Comparison of ENCODE assay signal across 8 cellular contexts in the genomic region with DNA sequence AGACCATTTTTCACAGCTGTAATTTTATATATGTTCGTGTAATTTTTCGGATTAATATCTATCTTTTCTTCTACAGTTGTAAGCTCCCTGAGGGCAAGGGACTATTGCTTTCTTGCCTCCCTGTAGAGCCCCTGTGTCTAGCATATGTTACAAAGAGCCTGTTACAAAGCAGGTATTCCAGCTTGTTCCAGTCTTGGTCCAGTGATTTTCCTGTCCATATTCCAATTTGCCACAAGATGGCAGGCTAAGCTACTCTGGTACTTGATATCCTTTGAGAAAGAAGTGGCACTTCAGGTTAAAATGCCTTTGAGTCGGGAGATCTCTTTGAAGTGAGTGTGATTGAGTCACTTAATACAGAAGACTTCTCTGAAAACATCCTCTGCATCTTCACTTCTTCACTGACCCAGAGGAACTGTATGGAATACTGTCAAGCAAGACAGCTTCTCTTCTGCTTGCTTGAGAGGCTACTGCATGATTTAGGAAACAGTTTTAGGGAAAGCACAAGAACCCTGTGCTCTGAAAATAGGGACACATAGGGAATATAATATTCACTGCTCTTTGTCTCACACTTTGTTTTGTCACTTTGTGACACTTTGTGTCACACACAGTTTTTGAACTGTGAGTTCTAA. TPM values are rescaled to one million over a fixed set of nuclear protein-coding genes. Genes with fewer than 3 reads are reported as not detected.
A peak's percentile ranks its signal among the peaks of the same experiment; 100 is the strongest.
DNase-seq lines count a peak whose midpoint lies in the region; ATAC-seq and TF ChIP-seq lines count a peak whose summit lies in the region.

No MANE protein-coding gene starts in this region.

- no peaks in the 10 kb centered on the region for H3K79me2 ChIP-seq in OCI-LY7 (ENCODE audit: insufficient read depth, low read depth, low read length)
- no peaks in the 10 kb centered on the region for H3K79me2 ChIP-seq in osteoblast (ENCODE audit: insufficient read depth, low read length)

- peak; percentile 29 for DNase-seq in DMS114 treated with DMSO at 0.1 percent for 48 hours (lab: John Stamatoyannopoulos, UW; ENCODE audit: unreplicated experiment)
- peak; percentile 56 for DNase-seq in LNCaP clone FGC (ENCODE audit: low read depth)
- DNase-seq in OCI-LY7 (ENCODE audit: low spot score), result peak; percentile 44
- DNase-seq in erythroblast (lab: John Stamatoyannopoulos, UW), result peak; percentile 11 to 30
- DNase-seq in osteoblast (ENCODE audit: insufficient read length, low spot score, missing footprints), result no peak
- DNase-seq in natural killer cell treated with Interleukin-12 subunit alpha and Interleukin-12 subunit beta and Interleukin-15 and Interleukin-18, amount 100 ng/mL, for 72 hours (ENCODE audit: low spot score), result no peak

- H3K9me2 ChIP-seq in OCI-LY7 (ENCODE audit: insufficient read depth, low read length), result no peaks in the 10 kb centered on the region

- H2AFZ ChIP-seq in OCI-LY7 (ENCODE audit: low read length) (no peak overlapping the region), osteoblast (ENCODE audit: low read length) (no peak overlapping the region)

- no peak overlapping the region for H3K4me3 Mint-ChIP-seq in natural killer cell treated with Interleukin-12 subunit alpha and Interleukin-12 subunit beta and Interleukin-15 and Interleukin-18, amount 100 ng/mL, for 72 hours

- no peak for ATAC-seq in natural killer cell treated with Interleukin-12 subunit alpha and Interleukin-12 subunit beta and Interleukin-15 and Interleukin-18, amount 100 ng/mL, for 72 hours
- ATAC-seq in GM21381 (IDR thresholded peaks at IDR 0.05; ENCODE audit: unreplicated experiment), result no peak
- no peak for ATAC-seq in activated CD4-positive, CD25-positive, alpha-beta regulatory T cell treated with anti-CD3 and anti-CD28 coated beads, Interleukin-2, amount 50 U/mL, for 24 hours

- no peak overlapping the region for H3K4me3 ChIP-seq in LNCaP clone FGC (ENCODE audit: low read depth, low read length)
- H3K4me3 ChIP-seq in OCI-LY7 (ENCODE audit: low read depth, low read length, poor library complexity, severe bottlenecking), result no peak overlapping the region
- no peak overlapping the region for H3K4me3 ChIP-seq in osteoblast (ENCODE audit: insufficient read depth, low read length)

- H3K27me3 ChIP-seq in osteoblast (ENCODE audit: insufficient read depth, low read length), result no peaks in the 10 kb centered on the region

- H3K27ac Mint-ChIP-seq in natural killer cell treated with Interleukin-12 subunit alpha and Interleukin-12 subunit beta and Interleukin-15 and Interleukin-18, amount 100 ng/mL, for 72 hours, result no peak overlapping the region

- H3K27ac ChIP-seq in OCI-LY7 (ENCODE audit: low read depth, low read length, poor library complexity, severe bottlenecking), result no peak overlapping the region
- no peak overlapping the region for H3K27ac ChIP-seq in osteoblast (ENCODE audit: low read depth, low read length)

- CTCF ChIA-PET in OCI-LY7 (lab: Charles Lee; ENCODE audit: unreplicated experiment), result interaction anchor here (0.6 kb wide), 1 partner anchor 130 kb away, joined by 3 read pairs; no protein-coding TSS in a partner anchor

- no peaks in the 10 kb centered on the region for H3K36me3 ChIP-seq in OCI-LY7 (ENCODE audit: insufficient read depth, low read length)
- no peaks in the 10 kb centered on the region for H3K36me3 ChIP-seq in osteoblast (ENCODE audit: insufficient read depth, low read length)

- TF ChIP-seq POLR2A in erythroblast (IDR thresholded peaks at IDR 0.05; ENCODE audit: low read length), result no peak

- no peaks in the 10 kb centered on the region for H3K9me3 ChIP-seq in OCI-LY7 (ENCODE audit: low read length)
- H3K9me3 ChIP-seq in osteoblast (ENCODE audit: low read depth, low read length), result no peaks in the 10 kb centered on the region

- H3K4me1 ChIP-seq in OCI-LY7 (ENCODE audit: insufficient read depth, low read length, poor library complexity, severe bottlenecking) (peaks cover 7% of the 10 kb centered on the region), osteoblast (ENCODE audit: insufficient read depth, low read length) (peaks cover 8% of the 10 kb centered on the region)

- no peaks in the 10 kb centered on the region for H3K9me3 Mint-ChIP-seq in natural killer cell treated with Interleukin-12 subunit alpha and Interleukin-12 subunit beta and Interleukin-15 and Interleukin-18, amount 100 ng/mL, for 72 hours

- intact Hi-C loops in OCI-LY7 (cut with micrococcal nuclease; ENCODE audit: unreplicated experiment), result no loop called here

- BruUV-seq in OCI-LY7 (replicated peaks; lab: Mats Ljungman, UMichigan), result no TSS peak

- H3K36me3 Mint-ChIP-seq in natural killer cell treated with Interleukin-12 subunit alpha and Interleukin-12 subunit beta and Interleukin-15 and Interleukin-18, amount 100 ng/mL, for 72 hours, result no peaks in the 10 kb centered on the region

- H3K4me1 Mint-ChIP-seq in natural killer cell treated with Interleukin-12 subunit alpha and Interleukin-12 subunit beta and Interleukin-15 and Interleukin-18, amount 100 ng/mL, for 72 hours (ENCODE audit: low read depth in 2 of 2), result peaks cover 14 to 15% of the 10 kb centered on the region in 2 donors

- no peaks in the 10 kb centered on the region for H4K20me1 ChIP-seq in OCI-LY7 (ENCODE audit: insufficient read depth, low read length)
- H4K20me1 ChIP-seq in osteoblast (ENCODE audit: insufficient read depth, low read length), result no peaks in the 10 kb centered on the region

- TF ChIP-seq CTCF in LNCaP clone FGC (IDR thresholded peaks at IDR 0.05; ENCODE audit: control insufficient read depth, extremely low read depth, insufficient read depth), result peak; percentile 80
- TF ChIP-seq CTCF in OCI-LY7 (conservative IDR thresholded peaks at IDR 0.05; ENCODE audit: low read length), result peak; percentile 82
- TF ChIP-seq CTCF in osteoblast (IDR thresholded peaks at IDR 0.05; ENCODE audit: extremely low read depth, low read depth, low read length), result peak; percentile 72

- no peaks in the 10 kb centered on the region for H3K27me3 Mint-ChIP-seq in natural killer cell treated with Interleukin-12 subunit alpha and Interleukin-12 subunit beta and Interleukin-15 and Interleukin-18, amount 100 ng/mL, for 72 hours

- H3K4me2 ChIP-seq in OCI-LY7 (ENCODE audit: low read length) (no peak overlapping the region), osteoblast (ENCODE audit: insufficient read depth, low read length) (no peak overlapping the region)

- POLR2A ChIA-PET in OCI-LY7 (lab: Charles Lee), result no interaction called here

RNA-seq across cellular contexts. Expression of a gene that starts 24.5 kb away (rescaled TPM):
- total RNA-seq in OCI-LY7 (2014; rRNA removed; shearing (Covaris generic)), result 2.3 and 3.9 TPM in 2 replicates
- total RNA-seq in OCI-LY7 (2022) (0.59 and 0.68 TPM in 2 replicates), osteoblast (1.4 and 1.5 TPM in 2 replicates)
- under 1 TPM; 0.31 to 0.48 TPM for total RNA-seq in natural killer cell treated with Interleukin-12 subunit alpha and Interleukin-12 subunit beta and Interleukin-15 and Interleukin-18, amount 100 ng/mL, for 72 hours

Comparison
In these comparisons a context has a peak if more than half of its experiments do, and no peak if none do; other contexts are left out.
1. DNase-seq: peak in DMS114 treated with DMSO at 0.1 percent for 48 hours (single experiment), LNCaP clone FGC (single experiment), OCI-LY7 (single experiment) and erythroblast (2 of 2); none in osteoblast (single experiment) and natural killer cell treated with Interleukin-12 subunit alpha and Interleukin-12 subunit beta and Interleukin-15 and Interleukin-18, amount 100 ng/mL, for 72 hours (single experiment).
2. Peak in every context shown above with its lines, with median percentiles within 50 percentile points of each other: CTCF ChIP-seq.